ENCODE assay signal across 21 cellular contexts in genomic region chr16:17331071-17331521, GRCh38.
DNase-seq lines count a peak whose midpoint lies in the region; ATAC-seq and TF ChIP-seq lines count a peak whose summit lies in the region.
"Had no signal": no experiment of that assay in that cellular context is flagged by ENCODE, and none has a peak within 500 bp of the region (broad histone marks: within the 10 kb centered on the region; RNA-seq: fewer than 3 reads in every experiment).

No MANE protein-coding gene starts in this region.

- no peak overlapping the region for H3K4me3 Mint-ChIP-seq in CD4-positive, alpha-beta T cell
- H3K4me3 Mint-ChIP-seq: activated CD8-positive, alpha-beta T cell treated with anti-CD3 and anti-CD28 coated beads, Interleukin-2, amount 10 ng/mL, durations not matched to agents 7 days and 5 days; activated naive CD8-positive, alpha-beta T cell treated with anti-CD3 and anti-CD28 coated beads, Interleukin-2, amount 50 U/mL, for 24 hours; activated T-helper 17 cell treated with anti-CD3 and anti-CD28 coated beads, Interleukin-2, amount 50 U/mL, for 72 hours; natural killer cell treated with Interleukin-12 subunit alpha and Interleukin-12 subunit beta and Interleukin-15 and Interleukin-18, amount 100 ng/mL, for 72 hours; stimulated activated naive CD8-positive, alpha-beta T cell treated with anti-CD3 and anti-CD28 coated beads, Interleukin-15, amount 100 ng/mL, for 72 hours; T-helper 1 cell treated with Interleukin-12 subunit alpha and Interleukin-12 subunit beta and Interleukin-4 antibody, amounts not matched to agents 30 μg/mL and 1 μg/mL, for 36 hours had no signal

- intact Hi-C loops in CD4-positive, alpha-beta T cell (cut with DNase I, micrococcal nuclease), result no loop called here

- 64 to 69% methylated on average over 9 of the region's 9 CpGs for WGBS in esophagus, 2 donors

- H3K9me3 Mint-ChIP-seq in CD4-positive, alpha-beta T cell, result no peaks in the 10 kb centered on the region
- H3K9me3 Mint-ChIP-seq: activated naive CD8-positive, alpha-beta T cell treated with anti-CD3 and anti-CD28 coated beads, Interleukin-2, amount 50 U/mL, for 24 hours; activated T-helper 17 cell treated with anti-CD3 and anti-CD28 coated beads, Interleukin-2, amount 50 U/mL, for 72 hours; natural killer cell treated with Interleukin-12 subunit alpha and Interleukin-12 subunit beta and Interleukin-15 and Interleukin-18, amount 100 ng/mL, for 72 hours; stimulated activated naive CD8-positive, alpha-beta T cell treated with anti-CD3 and anti-CD28 coated beads, Interleukin-15, amount 100 ng/mL, for 72 hours; T-helper 1 cell treated with Interleukin-12 subunit alpha and Interleukin-12 subunit beta and Interleukin-4 antibody, amounts not matched to agents 30 μg/mL and 1 μg/mL, for 36 hours had no signal

- no peaks in the 10 kb centered on the region for H3K27me3 Mint-ChIP-seq in CD4-positive, alpha-beta T cell
- H3K27me3 Mint-ChIP-seq: activated naive CD8-positive, alpha-beta T cell treated with anti-CD3 and anti-CD28 coated beads, Interleukin-2, amount 50 U/mL, for 24 hours; activated T-helper 17 cell treated with anti-CD3 and anti-CD28 coated beads, Interleukin-2, amount 50 U/mL, for 72 hours; natural killer cell treated with Interleukin-12 subunit alpha and Interleukin-12 subunit beta and Interleukin-15 and Interleukin-18, amount 100 ng/mL, for 72 hours; stimulated activated naive CD8-positive, alpha-beta T cell treated with anti-CD3 and anti-CD28 coated beads, Interleukin-15, amount 100 ng/mL, for 72 hours had no signal

- TF ChIP-seq CTCF in right atrium auricular region (IDR thresholded peaks at IDR 0.05), result no peak
- no peak for TF ChIP-seq CTCF in CD4-positive, alpha-beta T cell (IDR thresholded peaks at IDR 0.05)

- DNase-seq in GM03348 (ENCODE audit: low spot score), result peak; percentile 71
- peak; percentile 92 for DNase-seq in right atrium auricular region (ENCODE audit: low spot score)
- no peak for DNase-seq in NCI-H748 treated with DMSO at 0.1 percent for 48 hours (lab: John Stamatoyannopoulos, UW)
- no peak for DNase-seq in CD4-positive, alpha-beta T cell
- DNase-seq: activated CD8-positive, alpha-beta T cell treated with anti-CD3 and anti-CD28 coated beads, Interleukin-2, amount 10 ng/mL, durations not matched to agents 7 days and 5 days; activated naive CD8-positive, alpha-beta T cell treated with anti-CD3 and anti-CD28 coated beads, Interleukin-2, amount 50 U/mL, for 24 hours; Calu3; central memory CD4-positive, alpha-beta T cell; MM.1S; NCI-H1694 treated with DMSO at 0.1 percent for 48 hours; NCI-H2227 treated with DMSO at 0.1 percent for 48 hours; retina; SHP77; stimulated activated naive CD8-positive, alpha-beta T cell treated with anti-CD3 and anti-CD28 coated beads, Interleukin-15, amount 100 ng/mL, for 72 hours had no signal

- H3K4me1 ChIP-seq in esophagus (ENCODE audit: control insufficient read depth in 2 of 2, insufficient read depth in 2 of 2, low read length in 1 of 2), result peaks cover 0 to 9% of the 10 kb centered on the region in 2 donors
- peaks cover 0 to 14% of the 10 kb centered on the region in 2 donors for H3K4me1 ChIP-seq in right atrium auricular region
- peaks cover 7 to 35% (median 20%) of the 10 kb centered on the region in 5 donors for H3K4me1 ChIP-seq in subcutaneous abdominal adipose tissue (ENCODE audit: control insufficient read depth in 5 of 5, insufficient read depth in 5 of 5, low read length in 5 of 5)

- H3K27me3 ChIP-seq in esophagus (ENCODE audit: control insufficient read depth in 1 of 2, insufficient read depth in 2 of 2, low read length in 2 of 2) (no peaks in the 10 kb centered on the region), right atrium auricular region (no peaks in the 10 kb centered on the region), subcutaneous abdominal adipose tissue (ENCODE audit: control insufficient read depth in 5 of 5, insufficient read depth in 4 of 5, low read length in 5 of 5) (no peaks in the 10 kb centered on the region)
- H3K27me3 ChIP-seq in CD4-positive, alpha-beta T cell (ENCODE audit: control insufficient read depth, insufficient read depth, low read length), result no peaks in the 10 kb centered on the region

- peaks cover 15% of the 10 kb centered on the region for H3K4me1 Mint-ChIP-seq in CD4-positive, alpha-beta T cell (ENCODE audit: low read depth)
- H3K4me1 Mint-ChIP-seq: activated T-helper 17 cell treated with anti-CD3 and anti-CD28 coated beads, Interleukin-2, amount 50 U/mL, for 72 hours had no signal

- ATAC-seq in HG02885 (IDR thresholded peaks at IDR 0.05; ENCODE audit: poor library complexity, unreplicated experiment), result no peak
- ATAC-seq in HG03025 (IDR thresholded peaks at IDR 0.05; ENCODE audit: low FRiP score, unreplicated experiment), result no peak
- no peak for ATAC-seq in CD4-positive, alpha-beta T cell (ENCODE audit: poor library complexity)
- ATAC-seq: activated CD8-positive, alpha-beta T cell treated with anti-CD3 and anti-CD28 coated beads, Interleukin-2, amount 10 ng/mL, durations not matched to agents 7 days and 5 days; activated naive CD8-positive, alpha-beta T cell treated with anti-CD3 and anti-CD28 coated beads, Interleukin-2, amount 50 U/mL, for 24 hours; activated T-helper 17 cell treated with anti-CD3 and anti-CD28 coated beads, Interleukin-2, amount 50 U/mL, for 72 hours; natural killer cell treated with Interleukin-12 subunit alpha and Interleukin-12 subunit beta and Interleukin-15 and Interleukin-18, amount 100 ng/mL, for 72 hours; stimulated activated naive CD8-positive, alpha-beta T cell treated with anti-CD3 and anti-CD28 coated beads, Interleukin-15, amount 100 ng/mL, for 72 hours had no signal

- no peak overlapping the region for H3K9ac ChIP-seq in subcutaneous abdominal adipose tissue (ENCODE audit: low read length in 5 of 5)

- H3K27ac Mint-ChIP-seq in CD4-positive, alpha-beta T cell, result no peak overlapping the region
- H3K27ac Mint-ChIP-seq: activated naive CD8-positive, alpha-beta T cell treated with anti-CD3 and anti-CD28 coated beads, Interleukin-2, amount 50 U/mL, for 24 hours; activated T-helper 17 cell treated with anti-CD3 and anti-CD28 coated beads, Interleukin-2, amount 50 U/mL, for 72 hours; T-helper 1 cell treated with Interleukin-12 subunit alpha and Interleukin-12 subunit beta and Interleukin-4 antibody, amounts not matched to agents 30 μg/mL and 1 μg/mL, for 36 hours had no signal

- H3K4me3 ChIP-seq in esophagus (ENCODE audit: low read depth in 1 of 2, low read length in 2 of 2) (no peak overlapping the region), right atrium auricular region (no peak overlapping the region), subcutaneous abdominal adipose tissue (ENCODE audit: low read depth in 1 of 5, low read length in 5 of 5) (no peak overlapping the region)

- H3K9me3 ChIP-seq in esophagus (ENCODE audit: control insufficient read depth in 2 of 2, insufficient read depth in 1 of 2, low read depth in 1 of 2, low read length in 1 of 2) (no peaks in the 10 kb centered on the region), right atrium auricular region (no peaks in the 10 kb centered on the region), subcutaneous abdominal adipose tissue (ENCODE audit: control insufficient read depth in 5 of 5, low read length in 5 of 5) (no peaks in the 10 kb centered on the region)
- H3K9me3 ChIP-seq in CD4-positive, alpha-beta T cell (ENCODE audit: control insufficient read depth, low read length), result no peaks in the 10 kb centered on the region

- POLR2A ChIA-PET in CD4-positive, alpha-beta T cell (lab: Charles Lee), result no interaction called here

- H3K27ac ChIP-seq in esophagus (ENCODE audit: low read depth in 2 of 2, low read length in 1 of 2) (peak overlapping the region; percentile 3 to 47), right atrium auricular region (peak overlapping the region; percentile 25 to 85), subcutaneous abdominal adipose tissue (ENCODE audit: low read depth, low read length) (peak overlapping the region; percentile 45)
- H3K27ac ChIP-seq in CD4-positive, alpha-beta T cell (ENCODE audit: low read depth, low read length), result no peak overlapping the region

- CTCF ChIA-PET in CD4-positive, alpha-beta T cell (lab: Charles Lee), result no interaction called here

- H3K36me3 ChIP-seq in esophagus (ENCODE audit: control insufficient read depth in 2 of 2, insufficient read depth in 2 of 2, low read length in 1 of 2), result no peaks in the 10 kb centered on the region
- no peaks in the 10 kb centered on the region for H3K36me3 ChIP-seq in right atrium auricular region
- H3K36me3 ChIP-seq in subcutaneous abdominal adipose tissue (ENCODE audit: control insufficient read depth in 5 of 5, insufficient read depth in 5 of 5, low read length in 5 of 5), result no peaks in the 10 kb centered on the region

- H3K36me3 Mint-ChIP-seq in CD4-positive, alpha-beta T cell (ENCODE audit: low read depth), result no peaks in the 10 kb centered on the region
- H3K36me3 Mint-ChIP-seq: natural killer cell treated with Interleukin-12 subunit alpha and Interleukin-12 subunit beta and Interleukin-15 and Interleukin-18, amount 100 ng/mL, for 72 hours had no signal

Comparison
In these comparisons a context has a peak if more than half of its experiments do, and no peak if none do; other contexts are left out.
1. DNase-seq: peak in GM03348 (single experiment) and right atrium auricular region (single experiment); none in NCI-H748 treated with DMSO at 0.1 percent for 48 hours (single experiment) and CD4-positive, alpha-beta T cell (0 of 10).